In the genomic region with DNA sequence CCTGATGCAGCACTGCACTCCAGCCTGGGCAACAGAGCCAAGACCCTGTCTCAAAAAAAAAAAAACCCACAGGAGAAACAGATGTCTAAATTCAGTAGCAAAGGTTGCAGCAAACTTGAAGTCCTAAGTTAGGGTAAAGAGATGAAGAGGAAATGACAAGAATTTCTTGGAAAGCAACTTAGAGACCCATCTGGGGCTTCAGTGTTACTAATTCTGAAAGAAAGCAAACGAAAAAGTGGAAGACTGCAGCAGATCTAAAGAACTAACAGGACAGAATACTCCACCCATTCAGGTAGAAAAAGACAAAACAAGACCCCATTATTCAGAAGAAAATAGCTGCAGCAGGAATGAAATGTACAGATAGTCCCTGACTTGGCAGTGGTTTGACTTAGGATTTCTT, we compare ENCODE assay signal across 23 cellular contexts. TPM values are rescaled to one million over a fixed set of nuclear protein-coding genes. Genes with fewer than 3 reads are reported as not detected.
DNase-seq lines count a peak whose midpoint lies in the region; ATAC-seq and TF ChIP-seq lines count a peak whose summit lies in the region.
"Had no signal": no experiment of that assay in that cellular context is flagged by ENCODE, and none has a peak within 500 bp of the region (broad histone marks: within the 10 kb centered on the region; RNA-seq: fewer than 3 reads in every experiment).

No MANE protein-coding gene starts in this region.

- H3K4me1 Mint-ChIP-seq in activated CD4-positive, alpha-beta T cell treated with anti-CD3 and anti-CD28 coated beads, Interleukin-2, amount 10 ng/mL, durations not matched to agents 7 days and 5 days: peaks cover 40% of the 10 kb centered on the region
- peaks cover 51% of the 10 kb centered on the region for H3K4me1 Mint-ChIP-seq in activated CD4-positive, alpha-beta memory T cell treated with anti-CD3 and anti-CD28 coated beads, Interleukin-2, amount 10 ng/mL, durations not matched to agents 7 days and 5 days
- H3K4me1 Mint-ChIP-seq in stimulated activated naive B cell treated with anti-CD40 and anti-IgM and Interleukin-4, amounts not matched to agents 10 μg/mL and 1 μg/mL and 100 μg/mL, for 72 hours: peaks cover 25 to 46% of the 10 kb centered on the region in 2 donors
- H3K4me1 Mint-ChIP-seq: nephron had no signal

- intact Hi-C loops in dorsolateral prefrontal cortex (cut with DNase I): no loop called here

- H3K27me3 ChIP-seq in foreskin keratinocyte (no peaks in the 10 kb centered on the region), dorsolateral prefrontal cortex (no peaks in the 10 kb centered on the region)
- H3K27me3 ChIP-seq: hepatocyte had no signal

- H3K4me3 ChIP-seq in dorsolateral prefrontal cortex: no peak overlapping the region
- H3K4me3 ChIP-seq: A549, hepatocyte, prostate gland, skin epidermis, thoracic aorta had no signal

- peak overlapping the region; percentile 84 for H3K27ac Mint-ChIP-seq in activated CD4-positive, alpha-beta T cell treated with anti-CD3 and anti-CD28 coated beads, Interleukin-2, amount 10 ng/mL, durations not matched to agents 7 days and 5 days
- peak overlapping the region; percentile 83 for H3K27ac Mint-ChIP-seq in activated CD4-positive, alpha-beta memory T cell treated with anti-CD3 and anti-CD28 coated beads, Interleukin-2, amount 10 ng/mL, durations not matched to agents 7 days and 5 days
- peak overlapping the region; percentile 92 for H3K27ac Mint-ChIP-seq in stimulated activated naive B cell treated with anti-CD40 and anti-IgM and Interleukin-4, amounts not matched to agents 10 μg/mL and 1 μg/mL and 100 μg/mL, for 72 hours

- peaks cover 84% of the 10 kb centered on the region for H3K36me3 Mint-ChIP-seq in activated CD4-positive, alpha-beta T cell treated with anti-CD3 and anti-CD28 coated beads, Interleukin-2, amount 10 ng/mL, durations not matched to agents 7 days and 5 days (ENCODE audit: low read depth)
- peaks cover 87% of the 10 kb centered on the region for H3K36me3 Mint-ChIP-seq in activated CD4-positive, alpha-beta memory T cell treated with anti-CD3 and anti-CD28 coated beads, Interleukin-2, amount 10 ng/mL, durations not matched to agents 7 days and 5 days (ENCODE audit: low read depth)
- H3K36me3 Mint-ChIP-seq in stimulated activated naive B cell treated with anti-CD40 and anti-IgM and Interleukin-4, amounts not matched to agents 10 μg/mL and 1 μg/mL and 100 μg/mL, for 72 hours: peaks cover 45 to 62% of the 10 kb centered on the region in 2 donors

- TF ChIP-seq CTCF in foreskin keratinocyte (conservative IDR thresholded peaks at IDR 0.05): no peak
- TF ChIP-seq CTCF in dorsolateral prefrontal cortex (IDR thresholded peaks at IDR 0.05 in 54 of 56, conservative IDR thresholded peaks at IDR 0.05 in 2 of 56; ENCODE audit: low read depth in 1 of 56, partially characterized antibody in 56 of 56): no peak

- ATAC-seq in foreskin keratinocyte: no peak
- peak; percentile 67 to 72 for ATAC-seq in stimulated activated naive B cell treated with anti-CD40 and anti-IgM and Interleukin-4, amounts not matched to agents 10 μg/mL and 1 μg/mL and 100 μg/mL, for 72 hours (replicated peaks)
- ATAC-seq in GM21786 (IDR thresholded peaks at IDR 0.05; ENCODE audit: unreplicated experiment): no peak
- ATAC-seq: A549 had no signal

- CTCF ChIA-PET in activated CD4-positive, alpha-beta T cell treated with anti-CD3 and anti-CD28 coated beads, Interleukin-2, amount 10 ng/mL, durations not matched to agents 7 days and 5 days (lab: Charles Lee): interaction anchor here (0.6 to 2.3 kb wide), 7 partner anchors 13 to 564 kb away, joined by 3 to 7 read pairs (median 3); no protein-coding TSS in a partner anchor
- CTCF ChIA-PET in activated CD4-positive, alpha-beta memory T cell treated with anti-CD3 and anti-CD28 coated beads, Interleukin-2, amount 10 ng/mL, durations not matched to agents 7 days and 5 days (lab: Charles Lee): interaction anchor here (0.6 kb wide), 1 partner anchor 713 kb away, joined by 5 read pairs; no protein-coding TSS in a partner anchor

- no peak for DNase-seq in activated CD4-positive, alpha-beta T cell treated with anti-CD3 and anti-CD28 coated beads, Interleukin-2, amount 10 ng/mL, durations not matched to agents 7 days and 5 days
- DNase-seq in activated CD4-positive, alpha-beta T cell treated with anti-CD3 and anti-CD28 coated beads for 48 hours: no peak
- DNase-seq in activated CD4-positive, alpha-beta memory T cell treated with anti-CD3 and anti-CD28 coated beads, Interleukin-2, amount 10 ng/mL, durations not matched to agents 7 days and 5 days: no peak
- no peak for DNase-seq in foreskin keratinocyte
- DNase-seq in stimulated activated naive B cell treated with anti-CD40 and anti-IgM and Interleukin-4, amounts not matched to agents 10 μg/mL and 1 μg/mL and 100 μg/mL, for 72 hours: no peak
- no peak for DNase-seq in NCI-H2171 (lab: John Stamatoyannopoulos, UW)
- no peak for DNase-seq in dorsolateral prefrontal cortex
- DNase-seq: activated CD4-positive, CD25-positive, alpha-beta regulatory T cell; C1 segment of cervical spinal cord; DMS153; kidney; NCI-H1092; NCI-H526; SHP77 treated with DMSO at 0.1 percent for 48 hours; stimulated activated CD4-positive, alpha-beta T cell treated with anti-CD3 and anti-CD28 coated beads, Interleukin-4, amount 100 ng/mL, for 24 hours had no signal

- POLR2A ChIA-PET in activated CD4-positive, alpha-beta T cell treated with anti-CD3 and anti-CD28 coated beads, Interleukin-2, amount 10 ng/mL, durations not matched to agents 7 days and 5 days (lab: Charles Lee): interaction anchor here (0.6 to 1.1 kb wide), 2 partner anchors 32 to 692 kb away, joined by 4 read pairs; partner anchors contain the start of gene RESF1
- POLR2A ChIA-PET in activated CD4-positive, alpha-beta memory T cell treated with anti-CD3 and anti-CD28 coated beads, Interleukin-2, amount 10 ng/mL, durations not matched to agents 7 days and 5 days (lab: Charles Lee): interaction anchor here (0.7 to 1.7 kb wide), 7 partner anchors 10 to 332 kb away, joined by 3 to 10 read pairs (median 4); partner anchors contain the start of gene RESF1

- H3K27me3 Mint-ChIP-seq in activated CD4-positive, alpha-beta T cell treated with anti-CD3 and anti-CD28 coated beads, Interleukin-2, amount 10 ng/mL, durations not matched to agents 7 days and 5 days: no peaks in the 10 kb centered on the region
- H3K27me3 Mint-ChIP-seq in activated CD4-positive, alpha-beta memory T cell treated with anti-CD3 and anti-CD28 coated beads, Interleukin-2, amount 10 ng/mL, durations not matched to agents 7 days and 5 days: no peaks in the 10 kb centered on the region
- no peaks in the 10 kb centered on the region for H3K27me3 Mint-ChIP-seq in stimulated activated naive B cell treated with anti-CD40 and anti-IgM and Interleukin-4, amounts not matched to agents 10 μg/mL and 1 μg/mL and 100 μg/mL, for 72 hours

- H3K4me3 Mint-ChIP-seq in activated CD4-positive, alpha-beta T cell treated with anti-CD3 and anti-CD28 coated beads, Interleukin-2, amount 10 ng/mL, durations not matched to agents 7 days and 5 days: peak overlapping the region; percentile 9
- H3K4me3 Mint-ChIP-seq in activated CD4-positive, alpha-beta memory T cell treated with anti-CD3 and anti-CD28 coated beads, Interleukin-2, amount 10 ng/mL, durations not matched to agents 7 days and 5 days: no peak overlapping the region
- peak overlapping the region in 1 of 2 donors; percentile 1 for H3K4me3 Mint-ChIP-seq in stimulated activated naive B cell treated with anti-CD40 and anti-IgM and Interleukin-4, amounts not matched to agents 10 μg/mL and 1 μg/mL and 100 μg/mL, for 72 hours
- H3K4me3 Mint-ChIP-seq: nephron had no signal

- H3K27ac ChIP-seq in foreskin keratinocyte (peak overlapping the region; percentile 74), dorsolateral prefrontal cortex (no peak overlapping the region)
- H3K27ac ChIP-seq: A549, hepatocyte, KMS-11, prostate gland, skin epidermis, thoracic aorta had no signal

- peaks cover 38% of the 10 kb centered on the region for H3K9me3 Mint-ChIP-seq in activated CD4-positive, alpha-beta T cell treated with anti-CD3 and anti-CD28 coated beads, Interleukin-2, amount 10 ng/mL, durations not matched to agents 7 days and 5 days
- H3K9me3 Mint-ChIP-seq in activated CD4-positive, alpha-beta memory T cell treated with anti-CD3 and anti-CD28 coated beads, Interleukin-2, amount 10 ng/mL, durations not matched to agents 7 days and 5 days: peaks cover 37% of the 10 kb centered on the region
- H3K9me3 Mint-ChIP-seq in stimulated activated naive B cell treated with anti-CD40 and anti-IgM and Interleukin-4, amounts not matched to agents 10 μg/mL and 1 μg/mL and 100 μg/mL, for 72 hours: peaks cover 0 to 6% of the 10 kb centered on the region in 2 donors

- peaks cover 20% of the 10 kb centered on the region for H3K4me1 ChIP-seq in foreskin keratinocyte
- H3K4me1 ChIP-seq: A549, prostate gland had no signal

RNA-seq across cellular contexts. Expression of gene RESF1, which starts 31.9 kb away (rescaled TPM):
- total RNA-seq in activated CD4-positive, alpha-beta T cell treated with anti-CD3 and anti-CD28 coated beads, Interleukin-2, amount 10 ng/mL, durations not matched to agents 7 days and 5 days: 100 to 1,000 TPM; 137 to 183 TPM
- 100 to 1,000 TPM; 152 to 154 TPM for total RNA-seq in activated CD4-positive, alpha-beta memory T cell treated with anti-CD3 and anti-CD28 coated beads, Interleukin-2, amount 10 ng/mL, durations not matched to agents 7 days and 5 days
- 17.9 and 18.7 TPM in 2 replicates for total RNA-seq in foreskin keratinocyte
- 8.9 and 9.4 TPM in 2 replicates for polyA plus RNA-seq in foreskin keratinocyte
- 10 to 100 TPM; 21.6 to 58.1 (median 36.9) TPM for total RNA-seq in dorsolateral prefrontal cortex

Comparison
In these comparisons a context has a peak if more than half of its experiments do, and no peak if none do; other contexts are left out.
1. ATAC-seq: peak in stimulated activated naive B cell treated with anti-CD40 and anti-IgM and Interleukin-4, amounts not matched to agents 10 μg/mL and 1 μg/mL and 100 μg/mL, for 72 hours (2 of 2); none in foreskin keratinocyte (single experiment) and GM21786 (single experiment).
2. Peak in every context shown above with its lines, with median percentiles within 50 percentile points of each other: H3K27ac Mint-ChIP-seq.